8 cellular contexts compared by ENCODE assay signal in genomic region chr6:115838763-115839401, GRCh38.
A peak's percentile ranks its signal among the peaks of the same experiment; 100 is the strongest.
DNase-seq lines count a peak whose midpoint lies in the region; ATAC-seq, FAIRE-seq and TF ChIP-seq lines count a peak whose summit lies in the region.

No MANE protein-coding gene starts in this region.

- no peak for TF ChIP-seq POLR2A in suprapubic skin (IDR thresholded peaks at IDR 0.05)

- peak; percentile 46 for TF ChIP-seq CTCF in MM.1S (IDR thresholded peaks at IDR 0.05; ENCODE audit: low read length)
- TF ChIP-seq CTCF in suprapubic skin (IDR thresholded peaks at IDR 0.05), result peak in 1 of 2 donors; percentile 32

- H3K9me3 ChIP-seq in MM.1S (replicated peaks; ENCODE audit: insufficient read depth, low read length) (no peaks in the 10 kb centered on the region), suprapubic skin (no peaks in the 10 kb centered on the region)

- no peak overlapping the region for H2AFZ ChIP-seq in MM.1S (ENCODE audit: low read length)

- no peaks in the 10 kb centered on the region for H3K79me2 ChIP-seq in MM.1S (ENCODE audit: low read length)

- FAIRE-seq in GM18507 (lab: Jason Lieb, UNC), result peak; percentile 74

- H4K20me1 ChIP-seq in MM.1S (ENCODE audit: insufficient read depth, low read length), result no peaks in the 10 kb centered on the region

- H3K36me3 ChIP-seq in MM.1S (replicated peaks; ENCODE audit: insufficient read depth, low read length) (no peaks in the 10 kb centered on the region), suprapubic skin (no peaks in the 10 kb centered on the region)

- no peaks in the 10 kb centered on the region for H3K9me2 ChIP-seq in MM.1S (replicated peaks; ENCODE audit: insufficient read depth, low read length)

- peak; percentile 88 for ATAC-seq in HG02642 (IDR thresholded peaks at IDR 0.05; ENCODE audit: poor library complexity, unreplicated experiment)

- no peak overlapping the region for H3K9ac ChIP-seq in MM.1S (ENCODE audit: low read length)

- TF ChIP-seq EP300 in suprapubic skin (IDR thresholded peaks at IDR 0.05), result no peak

- H3K4me3 ChIP-seq in MM.1S (ENCODE audit: low read length) (no peak overlapping the region), suprapubic skin (no peak overlapping the region)

- peak; percentile 41 for DNase-seq in AG08396 (ENCODE audit: low spot score)
- no peak for DNase-seq in GM18507 (ENCODE audit: extremely low spot score, insufficient read length, low read depth)
- peak; percentile 14 for DNase-seq in MM.1S
- peak; percentile 21 for DNase-seq in dermis blood vessel endothelial cell
- DNase-seq in renal cortical epithelial cell (ENCODE audit: low read depth), result peak; percentile 13
- DNase-seq in suprapubic skin (ENCODE audit: low spot score in 2 of 2), result no peak
- DNase-seq in activated effector memory CD4-positive, alpha-beta T cell treated with anti-CD3 and anti-CD28 coated beads, Interleukin-2, amount 50 U/mL, for 16 hours, result no peak

- H3F3A ChIP-seq in MM.1S (ENCODE audit: insufficient read depth, low read length), result no peaks in the 10 kb centered on the region

- no peaks in the 10 kb centered on the region for H3K4me1 ChIP-seq in MM.1S (ENCODE audit: low read length)
- H3K4me1 ChIP-seq in suprapubic skin, result no peaks in the 10 kb centered on the region

- H3K27me3 ChIP-seq in MM.1S (replicated peaks; ENCODE audit: insufficient read depth, low read length) (no peaks in the 10 kb centered on the region), suprapubic skin (no peaks in the 10 kb centered on the region)

- WGBS in suprapubic skin, result 80% methylated on average over 3 of the region's 3 CpGs

- H3K4me2 ChIP-seq in MM.1S (ENCODE audit: low read depth, low read length), result no peak overlapping the region

- H3K27ac ChIP-seq in MM.1S (ENCODE audit: low read length), result no peak overlapping the region
- no peak overlapping the region for H3K27ac ChIP-seq in suprapubic skin

Comparison
In these comparisons a context has a peak if more than half of its experiments do, and no peak if none do; other contexts are left out.
1. DNase-seq: peak in AG08396 (single experiment), MM.1S (single experiment), dermis blood vessel endothelial cell (single experiment) and renal cortical epithelial cell (single experiment); none in GM18507 (single experiment), suprapubic skin (0 of 2) and activated effector memory CD4-positive, alpha-beta T cell treated with anti-CD3 and anti-CD28 coated beads, Interleukin-2, amount 50 U/mL, for 16 hours (single experiment).